Comparison of ENCODE assay signal across 1 cellular context in genomic region chr2:219111375-219112069, GRCh38.
TF ChIP-seq lines count a peak whose summit lies in the region.

No MANE protein-coding gene starts in this region.

TF ChIP-seq in HepG2, 621 proteins besides CTCF, POLR2A, EP300 and RAD21 (continued from another document and continues in another):
- TF ChIP-seq ZNF703 (CRISPR knock-in tag; IDR thresholded peaks at IDR 0.05; ENCODE audit: borderline replicate concordance): no peak
- TF ChIP-seq TRIM24 (CRISPR knock-in tag; IDR thresholded peaks at IDR 0.05): no peak
- no peak for TF ChIP-seq ZNF616 (CRISPR knock-in tag; IDR thresholded peaks at IDR 0.05; ENCODE audit: low read depth)
- TF ChIP-seq KLF6 (CRISPR knock-in tag; IDR thresholded peaks at IDR 0.05): peak; percentile 41; the same call in 1 of the 2 replicates
- TF ChIP-seq MATR3 (CRISPR knock-in tag; IDR thresholded peaks at IDR 0.05): no peak
- TF ChIP-seq PTBP1 (IDR thresholded peaks at IDR 0.05; ENCODE audit: low read depth, low read length, poor library complexity, severe bottlenecking): no peak
- TF ChIP-seq HMGA1 (CRISPR knock-in tag; conservative IDR thresholded peaks at IDR 0.05): no peak
- TF ChIP-seq ZBTB7B (CRISPR knock-in tag; IDR thresholded peaks at IDR 0.05): 0 out of 2 replicates have a peak, but pooled peaks have one; percentile 78
- TF ChIP-seq ELF1 (CRISPR knock-in tag; IDR thresholded peaks at IDR 0.05): no peak
- TF ChIP-seq ZNF878 (CRISPR knock-in tag; IDR thresholded peaks at IDR 0.05): peak; percentile 92
- peak; percentile 59; the same call in 1 of the 2 replicates for TF ChIP-seq ZHX2 (IDR thresholded peaks at IDR 0.05; ENCODE audit: low read depth)
- peak; percentile 65; the same call in 1 of the 2 replicates for TF ChIP-seq ZHX2 (CRISPR knock-in tag; IDR thresholded peaks at IDR 0.05; ENCODE audit: borderline replicate concordance)
- TF ChIP-seq ZNF207 (IDR thresholded peaks at IDR 0.05; ENCODE audit: borderline replicate concordance): no peak
- TF ChIP-seq DNMT3B (CRISPR knock-in tag; conservative IDR thresholded peaks at IDR 0.05): no peak
- no peak for TF ChIP-seq CHCHD3 (CRISPR knock-in tag; IDR thresholded peaks at IDR 0.05)
- TF ChIP-seq EED (CRISPR knock-in tag; IDR thresholded peaks at IDR 0.05): no peak
- no peak for TF ChIP-seq PRDM15 (CRISPR knock-in tag; IDR thresholded peaks at IDR 0.05)
- no peak for TF ChIP-seq BHLHE40 (IDR thresholded peaks at IDR 0.05; ENCODE audit: low read length)
- peak; percentile 78; the same call in 1 of the 2 replicates for TF ChIP-seq ZNF142 (CRISPR knock-in tag; IDR thresholded peaks at IDR 0.05)
- TF ChIP-seq KLF16 (CRISPR knock-in tag; IDR thresholded peaks at IDR 0.05): peak in 1 of 2 experiments; percentile 62; a peak in 2 of 4 replicates
- no peak for TF ChIP-seq ZNF383 (CRISPR knock-in tag; IDR thresholded peaks at IDR 0.05; ENCODE audit: borderline replicate concordance)
- TF ChIP-seq ZNF615 (CRISPR knock-in tag; IDR thresholded peaks at IDR 0.05; ENCODE audit: borderline replicate concordance): peak; percentile 93; the same call in 1 of the 2 replicates
- TF ChIP-seq KMT2B (CRISPR knock-in tag; IDR thresholded peaks at IDR 0.05): peak; percentile 63; the same call in 1 of the 2 replicates
- peak; percentile 51; the same call in 1 of the 2 replicates for TF ChIP-seq BCL3 (CRISPR knock-in tag; IDR thresholded peaks at IDR 0.05)
- TF ChIP-seq ZNF232 (CRISPR knock-in tag; IDR thresholded peaks at IDR 0.05; ENCODE audit: borderline replicate concordance): peak; percentile 71; the same call in 1 of the 2 replicates
- peak; percentile 63; the same call in 1 of the 2 replicates for TF ChIP-seq IRF2 (CRISPR knock-in tag; IDR thresholded peaks at IDR 0.05)
- peak; percentile 84; the same call in 1 of the 2 replicates for TF ChIP-seq ZBTB20 (CRISPR knock-in tag; IDR thresholded peaks at IDR 0.05; ENCODE audit: borderline replicate concordance, low read depth)
- 0 out of 2 replicates have a peak, but pooled peaks have one; percentile 19 for TF ChIP-seq MTF1 (CRISPR knock-in tag; IDR thresholded peaks at IDR 0.05)
- TF ChIP-seq ZNF138 (CRISPR knock-in tag; IDR thresholded peaks at IDR 0.05; ENCODE audit: low read depth): no peak
- TF ChIP-seq SCMH1 (CRISPR knock-in tag; IDR thresholded peaks at IDR 0.05; ENCODE audit: borderline replicate concordance): no peak
- no peak; the same call in 1 of the 2 replicates for TF ChIP-seq JDP2 (CRISPR knock-in tag; IDR thresholded peaks at IDR 0.05; ENCODE audit: borderline replicate concordance)
- TF ChIP-seq NFIC (IDR thresholded peaks at IDR 0.05; ENCODE audit: low read length): peak; percentile 77
- TF ChIP-seq IRF9 (CRISPR knock-in tag; IDR thresholded peaks at IDR 0.05; ENCODE audit: borderline replicate concordance): peak; percentile 75; the same call in 1 of the 2 replicates
- TF ChIP-seq ZNF335 (CRISPR knock-in tag; IDR thresholded peaks at IDR 0.05): no peak
- peak; percentile 58; the same call in 1 of the 2 replicates for TF ChIP-seq RXRA (CRISPR knock-in tag; IDR thresholded peaks at IDR 0.05)
- no peak for TF ChIP-seq ZBTB44 (CRISPR knock-in tag; IDR thresholded peaks at IDR 0.05)
- no peak for TF ChIP-seq ZNF850 (CRISPR knock-in tag; conservative IDR thresholded peaks at IDR 0.05)
- no peak for TF ChIP-seq ZNF724P (CRISPR knock-in tag; IDR thresholded peaks at IDR 0.05; ENCODE audit: borderline replicate concordance)
- TF ChIP-seq POGK (CRISPR knock-in tag; conservative IDR thresholded peaks at IDR 0.05): peak; percentile 85
- peak; percentile 91; the same call in 1 of the 2 replicates for TF ChIP-seq SMYD3 (CRISPR knock-in tag; IDR thresholded peaks at IDR 0.05)
- TF ChIP-seq MTA1 (CRISPR knock-in tag; IDR thresholded peaks at IDR 0.05; ENCODE audit: borderline replicate concordance): peak; percentile 89; the same call in 1 of the 2 replicates
